In the genomic region with DNA sequence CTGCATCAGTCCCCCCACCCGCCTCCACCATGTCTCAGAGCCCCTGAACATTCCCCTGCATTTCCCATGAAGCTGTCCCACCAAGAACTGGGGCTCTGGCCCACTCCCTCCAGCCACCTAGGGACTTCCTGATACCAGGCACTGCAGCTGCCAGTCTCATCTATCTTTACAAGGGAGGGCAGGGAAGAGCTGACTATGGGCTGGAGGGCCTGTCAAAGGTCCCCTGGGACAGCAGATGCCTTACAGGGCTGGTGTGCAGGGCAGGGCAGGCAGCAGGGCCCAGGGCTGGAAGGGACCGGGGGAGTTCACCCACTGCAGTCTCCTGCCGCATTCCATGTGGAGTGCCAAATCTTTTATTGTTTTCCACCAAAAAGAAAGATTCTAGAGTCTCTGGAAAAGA, we compare ENCODE assay signal across 13 cellular contexts. TPM values are rescaled to one million over a fixed set of nuclear protein-coding genes. Genes with fewer than 3 reads are reported as not detected.
DNase-seq lines count a peak whose midpoint lies in the region; ATAC-seq and TF ChIP-seq lines count a peak whose summit lies in the region.
"Had no signal": no experiment of that assay in that cellular context is flagged by ENCODE, and none has a peak within 500 bp of the region (broad histone marks: within the 10 kb centered on the region; RNA-seq: fewer than 3 reads in every experiment).

No MANE protein-coding gene starts in this region.

- no peak overlapping the region for H2BK15ac ChIP-seq in mesenchymal stem cell (ENCODE audit: low read depth, poor library complexity, severe bottlenecking)

- no peaks in the 10 kb centered on the region for H3K79me1 ChIP-seq in mesenchymal stem cell (replicated peaks; ENCODE audit: low read length, poor library complexity, severe bottlenecking)

- no peak overlapping the region for H3K14ac ChIP-seq in mesenchymal stem cell (ENCODE audit: low read length in 2 of 2)

- no peak overlapping the region for H3K9ac ChIP-seq in BLaER1
- H3K9ac ChIP-seq in mesenchymal stem cell (ENCODE audit: low read length): peak overlapping the region; percentile 83

- DNase-seq in NCI-H2171 treated with DMSO at 0.1 percent for 48 hours (lab: John Stamatoyannopoulos, UW): peak; percentile 51
- no peak for DNase-seq in mesenchymal stem cell
- DNase-seq in spleen: no peak
- DNase-seq in NCI-H1436 treated with DMSO at 0.1 percent for 48 hours (lab: John Stamatoyannopoulos, UW): no peak
- DNase-seq in NCI-H1417 treated with DMSO at 0.1 percent for 48 hours (lab: John Stamatoyannopoulos, UW): no peak
- no peak for DNase-seq in left lung
- DNase-seq: activated CD4-positive, alpha-beta T cell treated with anti-CD3 and anti-CD28 coated beads for 4 hours; immature natural killer cell; MM.1S; SHP77; T1000 had no signal

- no peak overlapping the region for H2AFZ ChIP-seq in mesenchymal stem cell (ENCODE audit: low read depth, low read length)

- H2BK120ac ChIP-seq in mesenchymal stem cell (ENCODE audit: low read depth, low read length): no peak overlapping the region

- H3K27me3 ChIP-seq in BLaER1 (no peaks in the 10 kb centered on the region), mesenchymal stem cell (ENCODE audit: control insufficient read depth in 1 of 2, insufficient read depth in 1 of 2, low read length in 2 of 2) (no peaks in the 10 kb centered on the region), spleen (replicated peaks in 1 of 7) (no peaks in the 10 kb centered on the region), left lung (no peaks in the 10 kb centered on the region)

- H4K91ac ChIP-seq in mesenchymal stem cell (ENCODE audit: low read length): peak overlapping the region; percentile 34

- TF ChIP-seq POLR2A in spleen (IDR thresholded peaks at IDR 0.05): no peak

- ATAC-seq in GM21529 (IDR thresholded peaks at IDR 0.05; ENCODE audit: unreplicated experiment) (no peak), left lung (no peak)

- no peak overlapping the region for H3K27ac ChIP-seq in BLaER1
- no peak overlapping the region for H3K27ac ChIP-seq in mesenchymal stem cell (ENCODE audit: low read length, poor library complexity, severe bottlenecking)
- peak overlapping the region in 6 of 8 donors; percentile 3 to 72 (median 64) for H3K27ac ChIP-seq in spleen
- no peak overlapping the region for H3K27ac ChIP-seq in left lung

- H3K18ac ChIP-seq in mesenchymal stem cell (ENCODE audit: low read depth in 1 of 2, low read length in 2 of 2): peak overlapping the region; percentile 23 to 74

- peaks cover 16% of the 10 kb centered on the region for H3K4me1 ChIP-seq in BLaER1
- peaks cover 24% of the 10 kb centered on the region for H3K4me1 ChIP-seq in mesenchymal stem cell (ENCODE audit: control insufficient read depth, insufficient read depth, low read depth, low read length)
- H3K4me1 ChIP-seq in spleen: peaks cover 0 to 10% (median 2%) of the 10 kb centered on the region in 6 donors
- no peaks in the 10 kb centered on the region for H3K4me1 ChIP-seq in left lung

- no peaks in the 10 kb centered on the region for H3K9me3 ChIP-seq in BLaER1
- no peaks in the 10 kb centered on the region for H3K9me3 ChIP-seq in mesenchymal stem cell (ENCODE audit: control insufficient read depth, low read length)
- no peaks in the 10 kb centered on the region for H3K9me3 ChIP-seq in spleen
- H3K9me3 ChIP-seq in left lung: no peaks in the 10 kb centered on the region

- H4K8ac ChIP-seq in mesenchymal stem cell (ENCODE audit: low read length): peak overlapping the region; percentile 35

- H2AK5ac ChIP-seq in mesenchymal stem cell (ENCODE audit: low read length, severe bottlenecking): peak overlapping the region; percentile 16

- no peak overlapping the region for H2BK5ac ChIP-seq in mesenchymal stem cell (ENCODE audit: low read depth, low read length, poor library complexity, severe bottlenecking)

- intact Hi-C loops in spleen (cut with DNase I; ENCODE audit: low total_unique reads): loop anchor here (5.0 kb wide), 1 partner anchor 36 kb away; no protein-coding TSS in a partner anchor
- intact Hi-C loops in left lung (cut with DNase I): no loop called here

- WGBS in mesenchymal stem cell: 93% methylated on average over 3 of the region's 3 CpGs
- 81 to 97% (median 87%) methylated on average over 3 of the region's 3 CpGs for WGBS in spleen, 5 donors

- TF ChIP-seq CTCF in spleen (IDR thresholded peaks at IDR 0.05 in 8 of 11, conservative IDR thresholded peaks at IDR 0.05 in 3 of 11): no peak
- no peak for TF ChIP-seq CTCF in left lung (IDR thresholded peaks at IDR 0.05)

- H3K4me2 ChIP-seq in BLaER1 (peak overlapping the region; percentile 37), mesenchymal stem cell (ENCODE audit: low read length, poor library complexity, severe bottlenecking) (no peak overlapping the region)

- H2BK12ac ChIP-seq in mesenchymal stem cell (ENCODE audit: low read length in 2 of 2): peak overlapping the region; percentile 65 to 85

- H3K4ac ChIP-seq in mesenchymal stem cell (ENCODE audit: low read depth in 1 of 2, low read length in 2 of 2): peak overlapping the region in 1 of 2 experiments; percentile 71

- H3K23ac ChIP-seq in mesenchymal stem cell (ENCODE audit: low read length in 2 of 2): no peak overlapping the region

- H3K4me3 ChIP-seq in BLaER1 (no peak overlapping the region), mesenchymal stem cell (ENCODE audit: insufficient read depth in 1 of 2, low read depth in 1 of 2, low read length in 2 of 2) (no peak overlapping the region), spleen (no peak overlapping the region), left lung (no peak overlapping the region)

- H4K20me1 ChIP-seq in BLaER1: no peaks in the 10 kb centered on the region

- H3K36me3 ChIP-seq in BLaER1: no peaks in the 10 kb centered on the region
- H3K36me3 ChIP-seq in mesenchymal stem cell (ENCODE audit: control insufficient read depth in 1 of 2, insufficient read depth in 2 of 2, low read depth in 1 of 2, low read length in 2 of 2): no peaks in the 10 kb centered on the region
- H3K36me3 ChIP-seq in spleen: no peaks in the 10 kb centered on the region
- no peaks in the 10 kb centered on the region for H3K36me3 ChIP-seq in left lung

RNA-seq across cellular contexts. Expression of a gene that starts 17.6 kb away (rescaled TPM):
- 32.9 TPM for polyA plus RNA-seq in mesenchymal stem cell (2013, experiment 1 of 2)
- polyA plus RNA-seq in mesenchymal stem cell (2013, experiment 2 of 2): 33.3 TPM
- total RNA-seq in spleen (10 to 100 TPM in 1 of 7 donors, 1 to 10 TPM in 6; 4.8 to 13.3 (median 8.0) TPM), left lung (10 to 100 TPM; 12.7 to 26.1 TPM)
- 1 to 10 TPM; 3.2 to 4.3 (median 3.9) TPM for polyA plus RNA-seq in spleen

RNA-seq across cellular contexts. Expression of a gene that starts 40.0 kb away (rescaled TPM):
- polyA plus RNA-seq in mesenchymal stem cell (2013, experiment 1 of 2): 10.1 TPM
- 9.6 TPM for polyA plus RNA-seq in mesenchymal stem cell (2013, experiment 2 of 2)
- total RNA-seq in spleen (10 to 100 TPM; 10.2 to 21.0 (median 12.5) TPM), left lung (10 to 100 TPM; 17.9 to 20.8 TPM)
- 10 to 100 TPM in 1 of 3 donors, 1 to 10 TPM in 2; 4.2 to 11.5 (median 7.6) TPM for polyA plus RNA-seq in spleen
- polyA plus RNA-seq: immature natural killer cell had no signal

RNA-seq across cellular contexts. Expression of a gene that starts 49.0 kb away (rescaled TPM):
- polyA plus RNA-seq in mesenchymal stem cell (2013, experiment 1 of 2): 63.8 TPM
- 69.6 TPM for polyA plus RNA-seq in mesenchymal stem cell (2013, experiment 2 of 2)
- total RNA-seq in spleen (10 to 100 TPM; 20.8 to 31.7 (median 28.1) TPM), left lung (10 to 100 TPM; 42.6 to 56.7 TPM)
- polyA plus RNA-seq in spleen: 10 to 100 TPM; 30.1 to 38.3 (median 30.6) TPM

Comparison
In these comparisons a context has a peak if more than half of its experiments do, and no peak if none do; other contexts are left out.
1. H3K27ac ChIP-seq: peak in spleen (6 of 8); none in BLaER1 (single experiment), mesenchymal stem cell (single experiment) and left lung (0 of 2).